In genomic region chr4:3792813-3793212, GRCh38 we compare ENCODE assay signal across 11 cellular contexts. TPM values are rescaled to one million over a fixed set of nuclear protein-coding genes. Genes with fewer than 3 reads are reported as not detected.
DNase-seq lines count a peak whose midpoint lies in the region; ATAC-seq and TF ChIP-seq lines count a peak whose summit lies in the region.
"Had no signal": no experiment of that assay in that cellular context is flagged by ENCODE, and none has a peak within 500 bp of the region (broad histone marks: within the 10 kb centered on the region; RNA-seq: fewer than 3 reads in every experiment).

No MANE protein-coding gene starts in this region.

- H3K36me3 ChIP-seq in SK-N-SH (replicated peaks in 1 of 2; ENCODE audit: control insufficient read depth in 1 of 2, insufficient read depth in 2 of 2, low read length in 1 of 2) = no peaks in the 10 kb centered on the region
- H3K36me3 ChIP-seq in MM.1S (replicated peaks; ENCODE audit: insufficient read depth, low read length) = no peaks in the 10 kb centered on the region
- no peaks in the 10 kb centered on the region for H3K36me3 ChIP-seq in testis (ENCODE audit: low read depth, missing control alignments)

- H3K4me3 ChIP-seq in SK-N-SH (ENCODE audit: low read depth in 2 of 2, low read length in 1 of 2) (no peak overlapping the region), MM.1S (ENCODE audit: low read length) (no peak overlapping the region), testis (no peak overlapping the region)

- H2AFZ ChIP-seq in SK-N-SH (ENCODE audit: low read depth) = no peak overlapping the region
- no peak overlapping the region for H2AFZ ChIP-seq in MM.1S (ENCODE audit: low read length)

- H3K27ac ChIP-seq in SK-N-SH (ENCODE audit: low read depth in 2 of 2, low read length in 1 of 2) (no peak overlapping the region), MM.1S (ENCODE audit: low read length) (no peak overlapping the region), testis (no peak overlapping the region)

- no peaks in the 10 kb centered on the region for H3K9me3 ChIP-seq in SK-N-SH
- H3K9me3 ChIP-seq in MM.1S (replicated peaks; ENCODE audit: insufficient read depth, low read length) = no peaks in the 10 kb centered on the region
- H3K9me3 ChIP-seq in testis = no peaks in the 10 kb centered on the region

- TF ChIP-seq RAD21 in SK-N-SH (IDR thresholded peaks at IDR 0.05; ENCODE audit: low read length) = peak; percentile 63

- DNase-seq in SK-N-SH = peak; percentile 72
- DNase-seq in MM.1S = no peak
- peak; percentile 78 for DNase-seq in ecto neural progenitor cell (ENCODE audit: low spot score)
- DNase-seq in testis = peak; percentile 28
- DNase-seq: activated naive CD8-positive, alpha-beta T cell treated with anti-CD3 and anti-CD28 coated beads, Interleukin-2, amount 10 ng/mL, durations not matched to agents 7 days and 5 days; NCI-H2227 treated with DMSO at 0.1 percent for 48 hours had no signal

- CTCF ChIA-PET in SK-N-SH (lab: Yijun Ruan, JAX) = interaction anchor here (0.5 to 12.6 kb wide), 20 partner anchors 9 to 372 kb away, joined by 3 to 144 read pairs (median 4); no protein-coding TSS in a partner anchor

- H3F3A ChIP-seq in SK-N-SH (replicated peaks; ENCODE audit: insufficient read depth) (no peaks in the 10 kb centered on the region), MM.1S (ENCODE audit: insufficient read depth, low read length) (no peaks in the 10 kb centered on the region)

- H3K9me2 ChIP-seq in SK-N-SH = no peaks in the 10 kb centered on the region
- H3K9me2 ChIP-seq in MM.1S (replicated peaks; ENCODE audit: insufficient read depth, low read length) = no peaks in the 10 kb centered on the region

- H3K79me2 ChIP-seq in SK-N-SH (ENCODE audit: insufficient read depth) = no peaks in the 10 kb centered on the region
- H3K79me2 ChIP-seq in MM.1S (ENCODE audit: low read length) = no peaks in the 10 kb centered on the region

- POLR2A ChIA-PET in SK-N-SH (lab: Yijun Ruan, JAX) = no interaction called here

- 3% methylated on average over 3 of the region's 3 CpGs for WGBS in SK-N-SH (ENCODE audit: low lambda C conversion rate)
- WGBS in testis, 2 donors = 20 to 23% methylated on average over 3 of the region's 3 CpGs

- intact Hi-C loops in testis (cut with DNase I; ENCODE audit: low total_unique reads) = no loop called here

- H3K27me3 ChIP-seq in SK-N-SH (ENCODE audit: insufficient read depth) = no peaks in the 10 kb centered on the region
- peaks cover 32% of the 10 kb centered on the region for H3K27me3 ChIP-seq in MM.1S (replicated peaks; ENCODE audit: insufficient read depth, low read length)
- H3K27me3 ChIP-seq in testis = no peaks in the 10 kb centered on the region

- TF ChIP-seq POLR2A in testis (IDR thresholded peaks at IDR 0.05) = no peak

- TF ChIP-seq EP300 in SK-N-SH (IDR thresholded peaks at IDR 0.05; ENCODE audit: borderline replicate concordance in 1 of 2, low read depth in 1 of 2, low read length in 1 of 2) = no peak

- ATAC-seq in SK-N-SH treated with all-trans-retinoic acid at 6 μM for 48 hours = no peak
- no peak for ATAC-seq in HG02981 (IDR thresholded peaks at IDR 0.05; ENCODE audit: unreplicated experiment)
- no peak for ATAC-seq in GM21529 (IDR thresholded peaks at IDR 0.05; ENCODE audit: unreplicated experiment)
- ATAC-seq in GM18498 (IDR thresholded peaks at IDR 0.05; ENCODE audit: unreplicated experiment) = no peak
- ATAC-seq: Right ventricle myocardium inferior had no signal

- H4K20me1 ChIP-seq in SK-N-SH (ENCODE audit: insufficient read depth) = no peaks in the 10 kb centered on the region
- H4K20me1 ChIP-seq in MM.1S (ENCODE audit: insufficient read depth, low read length) = peaks cover 3% of the 10 kb centered on the region

- H3K4me2 ChIP-seq in SK-N-SH = no peak overlapping the region
- no peak overlapping the region for H3K4me2 ChIP-seq in MM.1S (ENCODE audit: low read depth, low read length)

- H3K4me1 ChIP-seq in SK-N-SH (ENCODE audit: control insufficient read depth in 1 of 2, insufficient read depth in 2 of 2, low read depth in 1 of 2, low read length in 1 of 2) = peaks cover 0 to 26% of the 10 kb centered on the region in 2 experiments; a peak in 1 of 4 replicates
- no peaks in the 10 kb centered on the region for H3K4me1 ChIP-seq in MM.1S (ENCODE audit: low read length)
- H3K4me1 ChIP-seq in testis = no peaks in the 10 kb centered on the region

- TF ChIP-seq CTCF in SK-N-SH (IDR thresholded peaks at IDR 0.05) (peak; percentile 11; the same call in 1 of the 2 replicates), MM.1S (IDR thresholded peaks at IDR 0.05; ENCODE audit: low read length) (peak; percentile 15), testis (IDR thresholded peaks at IDR 0.05) (peak in 2 of 3 experiments; percentile 19 to 25)

- H3K9ac ChIP-seq in SK-N-SH (no peak overlapping the region), MM.1S (ENCODE audit: low read length) (no peak overlapping the region)

TF ChIP-seq in SK-N-SH, 30 proteins besides CTCF, POLR2A, EP300 and RAD21:
- TF ChIP-seq RCOR1 (IDR thresholded peaks at IDR 0.05; ENCODE audit: low read length) (no peak), FOXJ3 (CRISPR knock-in tag; IDR thresholded peaks at IDR 0.05) (no peak), MXI1 (IDR thresholded peaks at IDR 0.05; ENCODE audit: low read depth, low read length) (no peak), USF2 (IDR thresholded peaks at IDR 0.05; ENCODE audit: borderline replicate concordance, low read depth, low read length) (no peak), SMC3 (IDR thresholded peaks at IDR 0.05; ENCODE audit: low read depth, low read length) (peak; percentile 33; the same call in 1 of the 2 replicates), NRF1 (IDR thresholded peaks at IDR 0.05; ENCODE audit: low read depth, low read length) (no peak), YY1 (IDR thresholded peaks at IDR 0.05; ENCODE audit: low read depth) (no peak)

TF ChIP-seq in SK-N-SH treated with all-trans-retinoic acid at 6 μM for 48 hours, 23 proteins besides CTCF, POLR2A, EP300 and RAD21:
- TF ChIP-seq ZFP30 (CRISPR knock-in tag; IDR thresholded peaks at IDR 0.05) = no peak

RNA-seq across cellular contexts. Expression of gene ADRA2C, which starts 26.6 kb away (rescaled TPM):
- 0.15 and 0.36 TPM in 2 replicates for polyA plus RNA-seq in SK-N-SH (2012; rRNA removed)
- polyA plus RNA-seq in SK-N-SH (2012; cell fraction: cytosol; rRNA removed) = 0.09 and 0.26 TPM in 2 replicates
- 0.21 and 0.25 TPM in 2 replicates for polyA plus RNA-seq in SK-N-SH (2012; cell fraction: nucleus; rRNA removed)
- total RNA-seq in testis = 10 to 100 TPM in 1 of 2 donors, 1 to 10 TPM in 1; 9.3 to 16.0 TPM
- polyA plus RNA-seq in testis (ENCODE audit: insufficient read depth, low read depth, low replicate concordance) = 7.2 TPM
- total RNA-seq: activated naive CD8-positive, alpha-beta T cell treated with anti-CD3 and anti-CD28 coated beads, Interleukin-2, amount 10 ng/mL, durations not matched to agents 7 days and 5 days had no signal
